ENCODE assay signal across 19 cellular contexts in the genomic region with DNA sequence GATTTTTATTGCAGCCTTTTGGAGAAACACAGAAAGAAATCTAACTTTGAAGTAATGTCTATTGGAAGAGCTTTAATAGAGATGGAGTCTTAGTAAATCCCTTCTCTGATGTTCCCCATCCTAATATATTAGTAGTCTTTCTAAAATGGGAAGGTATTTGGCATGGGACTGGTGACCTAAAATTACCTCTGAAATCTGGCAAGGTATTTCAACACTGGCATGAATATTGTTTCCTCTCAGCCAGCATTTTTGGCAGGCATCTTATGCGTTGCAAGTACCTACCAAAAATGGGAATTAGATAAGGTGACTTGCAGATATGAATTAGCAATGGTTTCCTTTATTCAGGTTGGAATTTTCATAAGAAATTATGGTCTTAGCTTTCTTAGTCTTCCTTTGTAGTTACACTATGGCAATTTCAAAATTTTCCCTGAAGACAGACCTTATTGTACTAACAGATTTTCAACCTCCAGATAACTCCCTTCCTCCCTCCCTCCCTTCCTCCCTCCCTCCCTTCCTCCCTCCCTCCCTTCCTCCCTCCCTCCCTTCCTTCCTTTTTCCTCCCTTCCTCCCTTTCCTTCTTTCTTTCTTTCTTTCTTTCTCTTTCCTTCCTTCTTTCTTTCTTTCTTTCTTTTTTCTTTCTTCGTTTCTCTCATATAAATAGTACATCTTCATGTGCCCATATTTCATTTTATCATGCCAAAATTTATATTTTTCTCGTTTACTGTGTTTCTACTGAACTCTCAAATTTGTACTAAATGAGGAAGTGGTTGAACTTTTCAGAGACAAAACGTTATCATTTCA.
A peak's percentile ranks its signal among the peaks of the same experiment; 100 is the strongest.
DNase-seq lines count a peak whose midpoint lies in the region; ATAC-seq, FAIRE-seq and TF ChIP-seq lines count a peak whose summit lies in the region.
"Had no signal": no experiment of that assay in that cellular context is flagged by ENCODE, and none has a peak within 500 bp of the region (broad histone marks: within the 10 kb centered on the region; RNA-seq: fewer than 3 reads in every experiment).

No MANE protein-coding gene starts in this region.

- H3K79me2 ChIP-seq in astrocyte (ENCODE audit: insufficient read depth, low read length), result no peaks in the 10 kb centered on the region

- ATAC-seq in Right ventricle myocardium superior (ENCODE audit: poor library complexity) (peak; percentile 97), right cardiac atrium (peak; percentile 82 to 85), upper lobe of right lung (peak; percentile 50)
- ATAC-seq: left lung; naive thymus-derived CD4-positive, alpha-beta T cell had no signal

- intact Hi-C loops in Right ventricle myocardium superior (cut with DNase I), result no loop called here
- intact Hi-C loops in right cardiac atrium (cut with DNase I), result no loop called here
- intact Hi-C loops in upper lobe of right lung (cut with DNase I), result no loop called here

- H3K9me3 Mint-ChIP-seq in astrocyte (ENCODE audit: unreplicated experiment), result peaks cover 8% of the 10 kb centered on the region

- H3K27me3 ChIP-seq in right atrium auricular region (no peaks in the 10 kb centered on the region), astrocyte (ENCODE audit: insufficient read depth, low read length) (no peaks in the 10 kb centered on the region), right cardiac atrium (ENCODE audit: control insufficient read depth, insufficient read depth) (no peaks in the 10 kb centered on the region), upper lobe of right lung (no peaks in the 10 kb centered on the region), small intestine (ENCODE audit: control insufficient read depth in 2 of 2, insufficient read depth in 2 of 2, low read length in 2 of 2) (no peaks in the 10 kb centered on the region)
- H3K27me3 ChIP-seq: left lung, spleen had no signal

- H3K4me2 ChIP-seq in astrocyte (ENCODE audit: low read length), result no peak overlapping the region

- no peaks in the 10 kb centered on the region for H3K27me3 Mint-ChIP-seq in astrocyte (ENCODE audit: low read depth, unreplicated experiment)
- H3K27me3 Mint-ChIP-seq: activated B cell treated with CpG ODN at 0.5 μM for 24 hours had no signal

- H3K27ac ChIP-seq in right atrium auricular region, result peak overlapping the region in 1 of 2 donors; percentile 68
- H3K27ac ChIP-seq in astrocyte (ENCODE audit: low read depth, low read length), result no peak overlapping the region
- peak overlapping the region; percentile 64 for H3K27ac ChIP-seq in right cardiac atrium (ENCODE audit: low read length)
- H3K27ac ChIP-seq in upper lobe of right lung, result no peak overlapping the region
- no peak overlapping the region for H3K27ac ChIP-seq in small intestine (ENCODE audit: low read depth in 1 of 2, low read length in 1 of 2)
- H3K27ac ChIP-seq: epithelial cell of prostate, left lung, spleen had no signal

- 44% methylated on average over 4 of the region's 4 CpGs for WGBS in right cardiac atrium
- 27 to 43% (median 30%) methylated on average over 4 of the region's 4 CpGs for WGBS in small intestine, 3 donors

- H3K4me3 ChIP-seq in right atrium auricular region (no peak overlapping the region), astrocyte (ENCODE audit: insufficient read depth, low read depth, low read length) (no peak overlapping the region), right cardiac atrium (ENCODE audit: low read length) (no peak overlapping the region), upper lobe of right lung (no peak overlapping the region), small intestine (ENCODE audit: low read depth in 1 of 2, low read length in 2 of 2) (no peak overlapping the region)
- H3K4me3 ChIP-seq: left lung, spleen had no signal

- peaks cover 0 to 19% of the 10 kb centered on the region in 2 donors for H3K9me3 ChIP-seq in right atrium auricular region
- no peaks in the 10 kb centered on the region for H3K9me3 ChIP-seq in astrocyte (ENCODE audit: insufficient read depth, low read depth, low read length)
- no peaks in the 10 kb centered on the region for H3K9me3 ChIP-seq in right cardiac atrium (ENCODE audit: control insufficient read depth, low read length)
- H3K9me3 ChIP-seq in upper lobe of right lung, result no peaks in the 10 kb centered on the region
- H3K9me3 ChIP-seq in small intestine (ENCODE audit: control insufficient read depth, low read depth), result no peaks in the 10 kb centered on the region

- H4K20me1 ChIP-seq in astrocyte (ENCODE audit: insufficient read depth, low read length), result no peaks in the 10 kb centered on the region

- FAIRE-seq in astrocyte (lab: Jason Lieb, UNC), result no peak
- FAIRE-seq in small intestine (lab: Jason Lieb, UNC), result no peak

- DNase-seq in Right ventricle myocardium superior (no peak), right atrium auricular region (ENCODE audit: low spot score) (no peak), astrocyte (ENCODE audit: low read depth) (peak; percentile 61), right cardiac atrium (no peak), upper lobe of right lung (no peak), A172 (ENCODE audit: low spot score) (no peak), small intestine (no peak)
- no peak for DNase-seq in activated effector memory CD4-positive, alpha-beta T cell treated with Interleukin-2 at 50 U/mL for 16 hours
- DNase-seq: ACHN; activated B cell treated with CpG ODN at 0.5 μM for 24 hours; activated CD8-positive, alpha-beta memory T cell treated with anti-CD3 and anti-CD28 coated beads, Interleukin-2, amount 50 U/mL, for 48 hours; Caco-2; hippocampal formation; left lung; naive thymus-derived CD4-positive, alpha-beta T cell; NCI-H1930; spleen had no signal

- H2AFZ ChIP-seq in astrocyte (ENCODE audit: low read depth, low read length), result no peak overlapping the region

- H3K9ac ChIP-seq in astrocyte (ENCODE audit: low read length), result no peak overlapping the region

- H3K36me3 ChIP-seq in right atrium auricular region (no peaks in the 10 kb centered on the region), astrocyte (ENCODE audit: insufficient read depth, low read length) (no peaks in the 10 kb centered on the region), upper lobe of right lung (no peaks in the 10 kb centered on the region), small intestine (ENCODE audit: control insufficient read depth in 2 of 2, insufficient read depth in 2 of 2, low read length in 2 of 2) (no peaks in the 10 kb centered on the region)
- H3K36me3 ChIP-seq: left lung, spleen had no signal

- no peaks in the 10 kb centered on the region for H3K4me1 Mint-ChIP-seq in astrocyte (ENCODE audit: low read depth, unreplicated experiment)
- H3K4me1 Mint-ChIP-seq: activated B cell treated with CpG ODN at 0.5 μM for 24 hours had no signal

- TF ChIP-seq CTCF in right atrium auricular region (IDR thresholded peaks at IDR 0.05), result no peak
- TF ChIP-seq CTCF in astrocyte (IDR thresholded peaks at IDR 0.05; ENCODE audit: insufficient read depth, low read depth, low read length), result no peak
- TF ChIP-seq CTCF in upper lobe of right lung (IDR thresholded peaks at IDR 0.05), result no peak

- no peaks in the 10 kb centered on the region for H3K4me1 ChIP-seq in right atrium auricular region
- H3K4me1 ChIP-seq in astrocyte (ENCODE audit: insufficient read depth, low read length), result no peaks in the 10 kb centered on the region
- no peaks in the 10 kb centered on the region for H3K4me1 ChIP-seq in right cardiac atrium (ENCODE audit: control insufficient read depth, insufficient read depth, low read length)
- peaks cover 5% of the 10 kb centered on the region for H3K4me1 ChIP-seq in upper lobe of right lung
- H3K4me1 ChIP-seq in small intestine (ENCODE audit: control insufficient read depth in 2 of 2, insufficient read depth in 1 of 2, low read depth in 1 of 2, low read length in 1 of 2), result no peaks in the 10 kb centered on the region
- H3K4me1 ChIP-seq: Caco-2, left lung, spleen had no signal

- peaks cover 2% of the 10 kb centered on the region for H3K36me3 Mint-ChIP-seq in astrocyte (ENCODE audit: low read depth, unreplicated experiment)
- H3K36me3 Mint-ChIP-seq: activated naive CD4-positive, alpha-beta T cell treated with anti-CD3 and anti-CD28 coated beads, Interleukin-2, amount 50 U/mL, for 24 hours had no signal

- no peak overlapping the region for H3K4me3 Mint-ChIP-seq in astrocyte (ENCODE audit: unreplicated experiment)
- H3K4me3 Mint-ChIP-seq: activated B cell treated with CpG ODN at 0.5 μM for 24 hours; activated naive CD4-positive, alpha-beta T cell treated with anti-CD3 and anti-CD28 coated beads, Interleukin-2, amount 50 U/mL, for 24 hours; naive thymus-derived CD4-positive, alpha-beta T cell had no signal

- H3K27ac Mint-ChIP-seq in astrocyte (ENCODE audit: unreplicated experiment), result no peak overlapping the region
- H3K27ac Mint-ChIP-seq: activated B cell treated with CpG ODN at 0.5 μM for 24 hours; activated naive CD4-positive, alpha-beta T cell treated with anti-CD3 and anti-CD28 coated beads, Interleukin-2, amount 50 U/mL, for 24 hours had no signal
